ENCODE assay signal across 8 cellular contexts in genomic region chr18:3448845-3449701, GRCh38. TPM values are rescaled to one million over a fixed set of nuclear protein-coding genes. Genes with fewer than 3 reads are reported as not detected.
DNase-seq lines count a peak whose midpoint lies in the region; ATAC-seq and TF ChIP-seq lines count a peak whose summit lies in the region.

No MANE protein-coding gene starts in this region.

- H3K36me3 ChIP-seq in left ventricle myocardium inferior (no peaks in the 10 kb centered on the region), aorta (ENCODE audit: control insufficient read depth in 1 of 2, insufficient read depth in 2 of 2, low read length in 1 of 2) (no peaks in the 10 kb centered on the region)

- peak; percentile 85 for DNase-seq in Daoy (ENCODE audit: low read depth)
- DNase-seq in KG1 (lab: John Stamatoyannopoulos, UW) = peak; percentile 75
- peak; percentile 72 for DNase-seq in T follicular helper cell (ENCODE audit: low read depth)
- peak; percentile 83 for DNase-seq in left ventricle myocardium inferior
- peak; percentile 88 for DNase-seq in renal cortical epithelial cell (ENCODE audit: low read depth)
- DNase-seq in aorta = peak; percentile 93

- intact Hi-C loops in left ventricle myocardium inferior (cut with micrococcal nuclease) = loop anchor here (10.0 kb wide), 2 partner anchors 216 to 534 kb away; no protein-coding TSS in a partner anchor
- intact Hi-C loops in aorta (cut with DNase I) = loop anchor here in 1 of 2 donors (2.0 to 5.0 kb wide), 2 partner anchors 146 to 218 kb away; no protein-coding TSS in a partner anchor

- H3K27ac ChIP-seq in adipose tissue (ENCODE audit: low read depth, low read length) = peak overlapping the region; percentile 99
- H3K27ac ChIP-seq in left ventricle myocardium inferior (replicated peaks) = peak overlapping the region; percentile 99
- peak overlapping the region; percentile 83 to 88 for H3K27ac ChIP-seq in aorta (ENCODE audit: low read depth in 1 of 2, low read length in 2 of 2)

- H3K4me3 ChIP-seq in left ventricle myocardium inferior (peak overlapping the region; percentile 91), aorta (ENCODE audit: low read length in 2 of 2) (peak overlapping the region; percentile 81 to 85)

- no peak for TF ChIP-seq CTCF in left ventricle myocardium inferior (IDR thresholded peaks at IDR 0.05; ENCODE audit: borderline replicate concordance)

- H3K9me3 ChIP-seq in left ventricle myocardium inferior (replicated peaks) = no peaks in the 10 kb centered on the region
- no peaks in the 10 kb centered on the region for H3K9me3 ChIP-seq in aorta (ENCODE audit: control insufficient read depth, low read length)

- H3K4me1 ChIP-seq in left ventricle myocardium inferior = peaks cover 74% of the 10 kb centered on the region
- H3K4me1 ChIP-seq in aorta (ENCODE audit: control insufficient read depth in 1 of 2, insufficient read depth in 2 of 2, low read length in 2 of 2) = peaks cover 0 to 1% of the 10 kb centered on the region in 2 donors

- ATAC-seq in GM21576 (IDR thresholded peaks at IDR 0.05; ENCODE audit: unreplicated experiment) (peak; percentile 44), aorta (ENCODE audit: low FRiP score) (peak; percentile 55)

- H3K27me3 ChIP-seq in left ventricle myocardium inferior (ENCODE audit: low read depth) = no peaks in the 10 kb centered on the region
- no peaks in the 10 kb centered on the region for H3K27me3 ChIP-seq in aorta (ENCODE audit: control insufficient read depth in 1 of 2, insufficient read depth in 2 of 2, low read length in 1 of 2)

- WGBS in adipose tissue, 3 donors = 0% methylated on average over 53 to 57 of the region's 57 CpGs
- WGBS in aorta, 2 donors = 0 to 1% methylated on average over 56 to 57 of the region's 57 CpGs

RNA-seq across cellular contexts. Expression of gene TGIF1, which starts 0.9 kb away (rescaled TPM):
- 48.0 and 83.6 TPM in 2 replicates for total RNA-seq in Daoy (2014; rRNA removed; shearing (Covaris generic))
- 10 to 100 TPM; 28.1 to 63.4 (median 59.1) TPM for polyA plus RNA-seq in adipose tissue
- total RNA-seq in left ventricle myocardium inferior = 8.1 TPM
- total RNA-seq in renal cortical epithelial cell = 295 and 343 TPM in 2 replicates
- total RNA-seq in aorta = 10 to 100 TPM; 48.0 to 48.2 TPM
- 10 to 100 TPM; 34.7 to 35.1 TPM for polyA plus RNA-seq in aorta

Comparison
In these comparisons a context has a peak if more than half of its experiments do, and no peak if none do; other contexts are left out.
1. Peak in every context shown above with its lines: DNase-seq, ATAC-seq, H3K4me3 ChIP-seq and H3K27ac ChIP-seq.